In the genomic region with DNA sequence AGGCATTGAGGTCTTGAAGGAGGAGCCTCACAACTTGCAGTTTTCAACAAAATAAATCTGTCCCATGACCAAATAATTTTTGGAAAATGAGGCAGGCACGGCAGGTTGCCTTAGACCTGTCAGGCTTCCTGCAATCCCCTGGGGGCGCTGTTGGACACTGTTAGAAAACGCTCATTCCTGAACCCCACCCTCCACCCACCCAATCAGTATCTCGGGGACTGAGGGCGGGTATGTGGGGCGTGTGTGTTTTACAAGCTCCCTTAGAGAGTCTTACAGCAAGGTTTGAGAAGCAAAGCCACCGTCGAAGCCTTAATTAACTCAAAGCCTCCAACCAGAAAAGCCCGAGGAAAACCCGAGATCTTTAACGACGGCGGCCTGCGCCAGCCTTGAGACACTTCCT, we compare ENCODE assay signal across 9 cellular contexts.
DNase-seq lines count a peak whose midpoint lies in the region; ATAC-seq, FAIRE-seq and TF ChIP-seq lines count a peak whose summit lies in the region.
"Had no signal": no experiment of that assay in that cellular context is flagged by ENCODE, and none has a peak within 500 bp of the region (broad histone marks: within the 10 kb centered on the region; RNA-seq: fewer than 3 reads in every experiment).

No MANE protein-coding gene starts in this region.

- TF ChIP-seq CTCF in H1 (IDR thresholded peaks at IDR 0.05; ENCODE audit: control extremely low read depth in 1 of 3, insufficient read depth in 1 of 3, low read depth in 1 of 3, low read length in 3 of 3): peak; percentile 72 to 76 (median 76)

- H2BK120ac ChIP-seq in H1 (replicated peaks; ENCODE audit: low read depth, low read length): no peak overlapping the region

- CTCF ChIA-PET in H1 (lab: Charles Lee; ENCODE audit: partially characterized antibody): interaction anchor here (0.6 to 3.7 kb wide), 45 partner anchors 9 to 1054 kb away, joined by 3 to 26 read pairs (median 4); no protein-coding TSS in a partner anchor

- no peak overlapping the region for H2BK15ac ChIP-seq in H1 (ENCODE audit: low read length)

- peak; percentile 76 to 79 for TF ChIP-seq RAD21 in H1 (IDR thresholded peaks at IDR 0.05 in 1 of 2, conservative IDR thresholded peaks at IDR 0.05 in 1 of 2; ENCODE audit: low read depth in 2 of 2, low read length in 2 of 2)

- H3K9me3 ChIP-seq in H1 (ENCODE audit: insufficient read depth in 2 of 2, low read depth in 1 of 2, low read length in 1 of 2): no peaks in the 10 kb centered on the region
- H3K9me3 ChIP-seq: stomach had no signal

- H2BK5ac ChIP-seq in H1 (ENCODE audit: low read depth, low read length): no peak overlapping the region

- H2BK12ac ChIP-seq in H1 (ENCODE audit: low read depth, low read length): 0 out of 2 replicates have a peak overlapping the region, but pooled peaks have one; percentile 44

- DNase-seq in NCI-H187 treated with DMSO at 0.1 percent for 48 hours (lab: John Stamatoyannopoulos, UW) (peak; percentile 41), H1 (ENCODE audit: low read depth in 1 of 2, low spot score in 2 of 2) (peak; percentile 53 to 82), retina (peak; percentile 82), G401 (ENCODE audit: low spot score) (no peak)
- DNase-seq: stomach, T-helper 9 cell had no signal

- H3K9ac ChIP-seq in H1 (replicated peaks in 1 of 4; ENCODE audit: extremely low read depth in 1 of 4, low read depth in 3 of 4, low read length in 3 of 4): no peak overlapping the region

- TF ChIP-seq EP300 in H1 (IDR thresholded peaks at IDR 0.05; ENCODE audit: borderline replicate concordance in 1 of 2, low read depth in 2 of 2, low read length in 2 of 2): no peak

- H3K27ac ChIP-seq in H1 (ENCODE audit: low read depth, low read length): no peak overlapping the region
- H3K27ac ChIP-seq: stomach had no signal

- in situ Hi-C loops in G401 (cut with HindIII; ENCODE audit: low sequenced_read_pairs): no loop called here

- no peak for TF ChIP-seq POLR2A in H1 (IDR thresholded peaks at IDR 0.05; ENCODE audit: control extremely low read depth in 1 of 2, low read depth in 2 of 2, low read length in 2 of 2)

- H3K79me2 ChIP-seq in H1 (ENCODE audit: control insufficient read depth in 1 of 2, insufficient read depth in 2 of 2, low read length in 2 of 2): no peaks in the 10 kb centered on the region

- H3K4ac ChIP-seq in H1 (replicated peaks; ENCODE audit: insufficient read length, low read depth, low read length): no peak overlapping the region

- H3K27me3 ChIP-seq in H1 (replicated peaks in 1 of 4; ENCODE audit: control insufficient read depth in 3 of 4, extremely low read depth in 1 of 4, insufficient read depth in 3 of 4, low read length in 3 of 4): peaks cover 0 to 7% (median 3%) of the 10 kb centered on the region in 4 experiments; a peak in 4 of 7 replicates

- H4K8ac ChIP-seq in H1 (ENCODE audit: extremely low read depth, insufficient read depth, low read length): no peak overlapping the region

- H2BK20ac ChIP-seq in H1 (ENCODE audit: low read length): no peak overlapping the region

- H3K79me1 ChIP-seq in H1 (ENCODE audit: low read depth, low read length): no peaks in the 10 kb centered on the region; the same call in 1 of the 2 replicates

- H3K36me3 ChIP-seq in H1 (ENCODE audit: control insufficient read depth in 2 of 4, insufficient read depth in 4 of 4, low read length in 3 of 4): no peaks in the 10 kb centered on the region
- H3K36me3 ChIP-seq: stomach had no signal

- H3K56ac ChIP-seq in H1 (replicated peaks; ENCODE audit: insufficient read length, low read depth, low read length): no peak overlapping the region

- no peak overlapping the region for H2AFZ ChIP-seq in H1 (ENCODE audit: low read length)

- no peak overlapping the region for H4K5ac ChIP-seq in H1 (ENCODE audit: insufficient read length, low read depth, low read length)

- peak overlapping the region; percentile 13; the same call in 1 of the 2 replicates for H3K18ac ChIP-seq in H1 (ENCODE audit: extremely low read depth, low read length)

- ATAC-seq in GM18511 (IDR thresholded peaks at IDR 0.05; ENCODE audit: unreplicated experiment) (peak; percentile 68), HG03175 (IDR thresholded peaks at IDR 0.05; ENCODE audit: unreplicated experiment) (no peak), HG02588 (IDR thresholded peaks at IDR 0.05; ENCODE audit: unreplicated experiment) (no peak)

- peaks cover 3 to 26% (median 11%) of the 10 kb centered on the region in 4 experiments; a peak in 6 of 7 replicates for H3K4me1 ChIP-seq in H1 (replicated peaks in 1 of 4; ENCODE audit: control insufficient read depth in 3 of 4, insufficient read depth in 4 of 4, low read length in 3 of 4)
- H3K4me1 ChIP-seq: stomach had no signal

- H4K20me1 ChIP-seq in H1 (replicated peaks in 1 of 2; ENCODE audit: control insufficient read depth in 1 of 2, insufficient read depth in 2 of 2, low read length in 2 of 2): no peaks in the 10 kb centered on the region

- peak; percentile 75 for FAIRE-seq in H1 (lab: Jason Lieb, UNC)

- H3K23me2 ChIP-seq in H1 (ENCODE audit: low read depth, low read length): no peaks in the 10 kb centered on the region; the same call in 1 of the 2 replicates

- H2AK5ac ChIP-seq in H1 (ENCODE audit: low read depth, low read length): no peak overlapping the region

- H4K91ac ChIP-seq in H1 (replicated peaks; ENCODE audit: insufficient read length, low read length): no peak overlapping the region

- POLR2A ChIA-PET in H1 (lab: Charles Lee; ENCODE audit: partially characterized antibody): interaction anchor here (0.8 kb wide), 1 partner anchor 56 kb away, joined by 3 read pairs; no protein-coding TSS in a partner anchor

- H3K4me3 ChIP-seq in H1 (ENCODE audit: extremely low read depth in 1 of 4, insufficient read depth in 2 of 4, low read depth in 3 of 4, low read length in 4 of 4): peak overlapping the region; percentile 10 to 57 (median 24); a peak in 4 of 8 replicates
- H3K4me3 ChIP-seq: stomach had no signal

- no peak overlapping the region for H3K14ac ChIP-seq in H1 (ENCODE audit: insufficient read length)

- peak overlapping the region; percentile 31 to 59 for H3K4me2 ChIP-seq in H1 (ENCODE audit: insufficient read depth in 1 of 2, low read depth in 2 of 2, low read length in 2 of 2)

- 13% methylated on average over 14 of the region's 14 CpGs; no CpG with 5 or more reads in 1 of the 2 experiments for WGBS in H1 (ENCODE audit: extremely low coverage in 1 of 2, insufficient coverage in 1 of 2, insufficient read length in 1 of 2, insufficient replicate concordance in 2 of 2, low coverage in 1 of 2, low lambda C conversion rate in 2 of 2, missing lambda C conversion rate in 1 of 2), 2 experiments

- H3K23ac ChIP-seq in H1 (ENCODE audit: insufficient read length): no peak overlapping the region

TF ChIP-seq in H1, 55 proteins besides CTCF, POLR2A, EP300 and RAD21:
- TF ChIP-seq TEAD4 (IDR thresholded peaks at IDR 0.05; ENCODE audit: low read depth, low read length) (0 out of 2 replicates have a peak, but pooled peaks have one; percentile 6), RNF2 (IDR thresholded peaks at IDR 0.05; ENCODE audit: borderline replicate concordance, low read depth, low read length, missing control alignments, poor library complexity, severe bottlenecking) (no peak)
